Comparison of ENCODE assay signal across 8 cellular contexts in genomic region chr3:50674349-50675178, GRCh38. TPM values are rescaled to one million over a fixed set of nuclear protein-coding genes. Genes with fewer than 3 reads are reported as not detected.
DNase-seq lines count a peak whose midpoint lies in the region; ATAC-seq and TF ChIP-seq lines count a peak whose summit lies in the region.

TSS of gene DOCK3 (plus strand) at chr3:50674927. CDS start at chr3:50675264, 337 bp downstream.

- no peaks in the 10 kb centered on the region for H3K9me3 ChIP-seq in PC-3 (ENCODE audit: low read length)
- H3K9me3 ChIP-seq in gastroesophageal sphincter = no peaks in the 10 kb centered on the region
- no peaks in the 10 kb centered on the region for H3K9me3 ChIP-seq in thyroid gland

- no peaks in the 10 kb centered on the region for H3F3A ChIP-seq in PC-3 (ENCODE audit: low read length, unreplicated experiment)

- H3K4me2 ChIP-seq in PC-3 (ENCODE audit: low read length) = peak within 1 kb of the TSS; percentile 70

- H3K4me1 ChIP-seq in PC-3 (ENCODE audit: insufficient read depth, low read length) (peaks cover 14% of the 10 kb centered on the region), gastroesophageal sphincter (peaks cover 0 to 30% (median 0%) of the 10 kb centered on the region in 3 donors), thyroid gland (peaks cover 14 to 16% of the 10 kb centered on the region in 2 donors)

- POLR2A ChIA-PET in PC-3 (lab: Charles Lee; ENCODE audit: unreplicated experiment) = no interaction called here

- WGBS in gastroesophageal sphincter (ENCODE audit: low coverage in 1 of 2), 2 donors = 22% methylated on average over 6 of the region's 89 CpGs; no CpG with 5 or more reads in 1 of the 2 donors
- WGBS in thyroid gland, 2 donors = 29 to 62% methylated on average over 2 to 11 of the region's 89 CpGs

- peaks cover 3% of the 10 kb centered on the region; the same call in 1 of the 2 replicates for H4K20me1 ChIP-seq in PC-3 (ENCODE audit: low read length)

- no peaks in the 10 kb centered on the region for H3K36me3 ChIP-seq in H7 (replicated peaks; ENCODE audit: control insufficient read depth, insufficient read depth, low read length)
- H3K36me3 ChIP-seq in PC-3 (ENCODE audit: low read depth, low read length) = no peaks in the 10 kb centered on the region
- no peaks in the 10 kb centered on the region for H3K36me3 ChIP-seq in gastroesophageal sphincter
- H3K36me3 ChIP-seq in thyroid gland = no peaks in the 10 kb centered on the region

- no peak within 1 kb of the TSS for H3K9ac ChIP-seq in PC-3 (ENCODE audit: low read length)

- BruUV-seq in PC-3 (replicated peaks; lab: Mats Ljungman, UMichigan) = no TSS peak

- TF ChIP-seq EP300 in gastroesophageal sphincter (IDR thresholded peaks at IDR 0.05) = no peak

- H3K4me3 ChIP-seq in H7 (ENCODE audit: insufficient read depth, low read depth, low read length) (peak within 1 kb of the TSS; percentile 72), PC-3 (ENCODE audit: low read length) (peak within 1 kb of the TSS; percentile 48; the same call in 1 of the 2 replicates), gastroesophageal sphincter (peak within 1 kb of the TSS; percentile 47 to 58), thyroid gland (replicated peaks in 1 of 3) (peak within 1 kb of the TSS in 2 of 3 donors; percentile 8 to 37)

- H3K27me3 ChIP-seq in H7 (ENCODE audit: control insufficient read depth, insufficient read depth, low read length) (peaks cover 14% of the 10 kb centered on the region), PC-3 (ENCODE audit: low read length) (peaks cover 69% of the 10 kb centered on the region), gastroesophageal sphincter (peaks cover 20% of the 10 kb centered on the region), thyroid gland (no peaks in the 10 kb centered on the region)

- DNase-seq in C1 segment of cervical spinal cord (lab: John Stamatoyannopoulos, UW) (peak in 10 of 14 donors; percentile 22 to 73 (median 63)), H7 (peak; percentile 93), PC-3 (peak; percentile 60), occipital lobe (lab: John Stamatoyannopoulos, UW) (peak; percentile 32), thyroid gland (peak; percentile 76 to 78), KG1 (lab: John Stamatoyannopoulos, UW) (no peak)
- peak in 3 of 4 experiments; percentile 9 to 62 (median 27) for DNase-seq in activated naive CD4-positive, alpha-beta T cell (lab: John Stamatoyannopoulos, UW)

- CTCF ChIA-PET in PC-3 (lab: Charles Lee) = interaction anchor here (0.6 to 1.5 kb wide), 2 partner anchors 22 to 58 kb away, joined by 6 read pairs; no protein-coding TSS in a partner anchor

- no peak within 1 kb of the TSS for H2AFZ ChIP-seq in PC-3 (ENCODE audit: low read length)

- H3K27ac ChIP-seq in PC-3 (ENCODE audit: low read length) = no peak within 1 kb of the TSS
- peak within 1 kb of the TSS in 3 of 4 donors; percentile 72 to 77 (median 77) for H3K27ac ChIP-seq in gastroesophageal sphincter
- peak within 1 kb of the TSS in 2 of 3 donors; percentile 30 to 55 for H3K27ac ChIP-seq in thyroid gland

- TF ChIP-seq CTCF in PC-3 (conservative IDR thresholded peaks at IDR 0.05; ENCODE audit: low read depth, low read length) = no peak
- no peak for TF ChIP-seq CTCF in gastroesophageal sphincter (IDR thresholded peaks at IDR 0.05)
- no peak for TF ChIP-seq CTCF in thyroid gland (IDR thresholded peaks at IDR 0.05)

- ATAC-seq in PC-3 (peak; percentile 71), gastroesophageal sphincter (peak; percentile 91)

- H3K9me2 ChIP-seq in PC-3 (replicated peaks; ENCODE audit: low read length) = no peaks in the 10 kb centered on the region

- intact Hi-C loops in PC-3 (cut with micrococcal nuclease) = loop anchor here (5.0 kb wide), 2 partner anchors 57 to 698 kb away; partner anchors contain the start of gene MAPKAPK3
- intact Hi-C loops in thyroid gland (cut with DNase I) = no loop called here

- H3K79me2 ChIP-seq in PC-3 (ENCODE audit: low read length) = no peaks in the 10 kb centered on the region

- TF ChIP-seq POLR2A in gastroesophageal sphincter (IDR thresholded peaks at IDR 0.05) (peak in 1 of 2 donors; percentile 32), thyroid gland (IDR thresholded peaks at IDR 0.05) (peak; percentile 51 to 78)

RNA-seq across cellular contexts. Expression of gene DOCK3, which starts in this region (rescaled TPM):
- 2.0 and 3.2 TPM in 2 replicates for total RNA-seq in H7 (2014; rRNA removed; shearing (Covaris generic))
- under 0.01 and 0.15 TPM in 2 replicates for total RNA-seq in PC-3 (2014; rRNA removed)
- 10 to 100 TPM in 1 of 4 donors, 1 to 10 TPM in 3; 5.5 to 10.0 (median 8.7) TPM for total RNA-seq in gastroesophageal sphincter
- total RNA-seq in occipital lobe = 42.6 TPM
- 10 to 100 TPM; 15.7 to 54.2 (median 21.1) TPM for total RNA-seq in thyroid gland

Comparison
In these comparisons a context has a peak if more than half of its experiments do, and no peak if none do; other contexts are left out.
1. Peak in DNase-seq, ATAC-seq, H3K4me3 ChIP-seq and H3K4me2 ChIP-seq in PC-3; RNA of the gene not detected or under 1 TPM.